Comparison of ENCODE assay signal across 2 cellular contexts in the genomic region with DNA sequence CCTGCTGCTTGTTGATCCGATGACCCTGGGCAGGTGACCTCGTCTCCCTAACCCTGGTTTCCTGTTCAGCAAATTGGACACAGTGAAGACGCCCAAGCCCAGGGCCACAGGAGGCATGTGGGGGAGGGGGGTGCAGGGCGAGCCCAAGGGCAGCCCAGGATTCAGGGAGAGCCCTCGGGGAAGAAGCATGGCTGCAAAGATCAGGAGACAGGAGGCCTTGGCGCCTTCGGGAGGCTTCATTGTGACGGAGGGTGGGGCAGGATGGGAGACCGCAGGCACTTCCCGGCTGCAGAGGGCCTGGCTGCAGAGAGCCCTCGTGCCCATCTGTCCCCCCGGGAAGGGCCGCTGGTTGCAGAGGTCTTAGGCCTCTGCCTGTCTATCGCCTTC.
A peak's percentile ranks its signal among the peaks of the same experiment; 100 is the strongest.
TF ChIP-seq lines count a peak whose summit lies in the region.

No MANE protein-coding gene starts in this region.

TF ChIP-seq in GM23338, 12 proteins besides CTCF, POLR2A, EP300 and RAD21 (continues in another document):
- TF ChIP-seq POLR2AphosphoS5 (IDR thresholded peaks at IDR 0.05; ENCODE audit: low read depth) (no peak), NANOG (IDR thresholded peaks at IDR 0.05; ENCODE audit: borderline replicate concordance) (no peak), ZNF331 (CRISPR knock-in tag; IDR thresholded peaks at IDR 0.05; ENCODE audit: low read depth) (no peak), JUNB (IDR thresholded peaks at IDR 0.05; ENCODE audit: unreplicated experiment) (no peak), STAT1 (IDR thresholded peaks at IDR 0.05; ENCODE audit: unreplicated experiment) (no peak), ZNF114 (CRISPR knock-in tag; IDR thresholded peaks at IDR 0.05) (no peak), EZH2phosphoT487 (IDR thresholded peaks at IDR 0.05; ENCODE audit: unreplicated experiment) (no peak), CREB1 (CRISPR knock-in tag; IDR thresholded peaks at IDR 0.05; ENCODE audit: low read depth) (no peak)
- TF ChIP-seq, protein P1, sequence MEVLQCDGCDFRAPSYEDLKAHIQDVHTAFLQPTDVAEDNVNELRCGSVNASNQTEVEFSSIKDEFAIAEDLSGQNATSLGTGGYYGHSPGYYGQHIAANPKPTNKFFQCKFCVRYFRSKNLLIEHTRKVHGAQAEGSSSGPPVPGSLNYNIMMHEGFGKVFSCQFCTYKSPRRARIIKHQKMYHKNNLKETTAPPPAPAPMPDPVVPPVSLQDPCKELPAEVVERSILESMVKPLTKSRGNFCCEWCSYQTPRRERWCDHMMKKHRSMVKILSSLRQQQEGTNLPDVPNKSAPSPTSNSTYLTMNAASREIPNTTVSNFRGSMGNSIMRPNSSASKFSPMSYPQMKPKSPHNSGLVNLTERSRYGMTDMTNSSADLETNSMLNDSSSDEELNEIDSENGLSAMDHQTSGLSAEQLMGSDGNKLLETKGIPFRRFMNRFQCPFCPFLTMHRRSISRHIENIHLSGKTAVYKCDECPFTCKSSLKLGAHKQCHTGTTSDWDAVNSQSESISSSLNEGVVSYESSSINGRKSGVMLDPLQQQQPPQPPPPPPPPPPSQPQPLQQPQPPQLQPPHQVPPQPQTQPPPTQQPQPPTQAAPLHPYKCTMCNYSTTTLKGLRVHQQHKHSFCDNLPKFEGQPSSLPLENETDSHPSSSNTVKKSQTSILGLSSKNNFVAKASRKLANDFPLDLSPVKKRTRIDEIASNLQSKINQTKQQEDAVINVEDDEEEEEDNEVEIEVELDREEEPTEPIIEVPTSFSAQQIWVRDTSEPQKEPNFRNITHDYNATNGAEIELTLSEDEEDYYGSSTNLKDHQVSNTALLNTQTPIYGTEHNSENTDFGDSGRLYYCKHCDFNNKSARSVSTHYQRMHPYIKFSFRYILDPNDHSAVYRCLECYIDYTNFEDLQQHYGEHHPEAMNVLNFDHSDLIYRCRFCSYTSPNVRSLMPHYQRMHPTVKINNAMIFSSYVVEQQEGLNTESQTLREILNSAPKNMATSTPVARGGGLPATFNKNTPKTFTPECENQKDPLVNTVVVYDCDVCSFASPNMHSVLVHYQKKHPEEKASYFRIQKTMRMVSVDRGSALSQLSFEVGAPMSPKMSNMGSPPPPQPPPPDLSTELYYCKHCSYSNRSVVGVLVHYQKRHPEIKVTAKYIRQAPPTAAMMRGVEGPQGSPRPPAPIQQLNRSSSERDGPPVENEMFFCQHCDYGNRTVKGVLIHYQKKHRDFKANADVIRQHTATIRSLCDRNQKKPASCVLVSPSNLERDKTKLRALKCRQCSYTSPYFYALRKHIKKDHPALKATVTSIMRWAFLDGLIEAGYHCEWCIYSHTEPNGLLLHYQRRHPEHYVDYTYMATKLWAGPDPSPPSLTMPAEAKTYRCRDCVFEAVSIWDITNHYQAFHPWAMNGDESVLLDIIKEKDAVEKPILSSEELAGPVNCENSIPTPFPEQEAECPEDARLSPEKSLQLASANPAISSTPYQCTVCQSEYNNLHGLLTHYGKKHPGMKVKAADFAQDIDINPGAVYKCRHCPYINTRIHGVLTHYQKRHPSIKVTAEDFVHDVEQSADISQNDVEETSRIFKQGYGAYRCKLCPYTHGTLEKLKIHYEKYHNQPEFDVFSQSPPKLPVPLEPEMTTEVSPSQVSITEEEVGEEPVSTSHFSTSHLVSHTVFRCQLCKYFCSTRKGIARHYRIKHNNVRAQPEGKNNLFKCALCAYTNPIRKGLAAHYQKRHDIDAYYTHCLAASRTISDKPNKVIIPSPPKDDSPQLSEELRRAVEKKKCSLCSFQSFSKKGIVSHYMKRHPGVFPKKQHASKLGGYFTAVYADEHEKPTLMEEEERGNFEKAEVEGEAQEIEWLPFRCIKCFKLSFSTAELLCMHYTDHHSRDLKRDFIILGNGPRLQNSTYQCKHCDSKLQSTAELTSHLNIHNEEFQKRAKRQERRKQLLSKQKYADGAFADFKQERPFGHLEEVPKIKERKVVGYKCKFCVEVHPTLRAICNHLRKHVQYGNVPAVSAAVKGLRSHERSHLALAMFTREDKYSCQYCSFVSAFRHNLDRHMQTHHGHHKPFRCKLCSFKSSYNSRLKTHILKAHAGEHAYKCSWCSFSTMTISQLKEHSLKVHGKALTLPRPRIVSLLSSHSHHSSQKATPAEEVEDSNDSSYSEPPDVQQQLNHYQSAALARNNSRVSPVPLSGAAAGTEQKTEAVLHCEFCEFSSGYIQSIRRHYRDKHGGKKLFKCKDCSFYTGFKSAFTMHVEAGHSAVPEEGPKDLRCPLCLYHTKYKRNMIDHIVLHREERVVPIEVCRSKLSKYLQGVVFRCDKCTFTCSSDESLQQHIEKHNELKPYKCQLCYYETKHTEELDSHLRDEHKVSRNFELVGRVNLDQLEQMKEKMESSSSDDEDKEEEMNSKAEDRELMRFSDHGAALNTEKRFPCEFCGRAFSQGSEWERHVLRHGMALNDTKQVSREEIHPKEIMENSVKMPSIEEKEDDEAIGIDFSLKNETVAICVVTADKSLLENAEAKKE (CRISPR knock-in tag; IDR thresholded peaks at IDR 0.05): no peak
- TF ChIP-seq, protein P2, sequence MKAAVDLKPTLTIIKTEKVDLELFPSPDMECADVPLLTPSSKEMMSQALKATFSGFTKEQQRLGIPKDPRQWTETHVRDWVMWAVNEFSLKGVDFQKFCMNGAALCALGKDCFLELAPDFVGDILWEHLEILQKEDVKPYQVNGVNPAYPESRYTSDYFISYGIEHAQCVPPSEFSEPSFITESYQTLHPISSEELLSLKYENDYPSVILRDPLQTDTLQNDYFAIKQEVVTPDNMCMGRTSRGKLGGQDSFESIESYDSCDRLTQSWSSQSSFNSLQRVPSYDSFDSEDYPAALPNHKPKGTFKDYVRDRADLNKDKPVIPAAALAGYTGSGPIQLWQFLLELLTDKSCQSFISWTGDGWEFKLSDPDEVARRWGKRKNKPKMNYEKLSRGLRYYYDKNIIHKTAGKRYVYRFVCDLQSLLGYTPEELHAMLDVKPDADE (IDR thresholded peaks at IDR 0.05): no peak

TF ChIP-seq in K562, 482 proteins besides CTCF, POLR2A, EP300 and RAD21:
- TF ChIP-seq DACH1 (IDR thresholded peaks at IDR 0.05; ENCODE audit: partially characterized antibody) (no peak), TAF1 (IDR thresholded peaks at IDR 0.05; ENCODE audit: control insufficient read depth, extremely low read depth, insufficient read depth, low read length, severe bottlenecking) (no peak), SAFB2 (IDR thresholded peaks at IDR 0.05; ENCODE audit: borderline replicate concordance, low read depth, low read length, severe bottlenecking) (no peak)
- TF ChIP-seq, protein P3, sequence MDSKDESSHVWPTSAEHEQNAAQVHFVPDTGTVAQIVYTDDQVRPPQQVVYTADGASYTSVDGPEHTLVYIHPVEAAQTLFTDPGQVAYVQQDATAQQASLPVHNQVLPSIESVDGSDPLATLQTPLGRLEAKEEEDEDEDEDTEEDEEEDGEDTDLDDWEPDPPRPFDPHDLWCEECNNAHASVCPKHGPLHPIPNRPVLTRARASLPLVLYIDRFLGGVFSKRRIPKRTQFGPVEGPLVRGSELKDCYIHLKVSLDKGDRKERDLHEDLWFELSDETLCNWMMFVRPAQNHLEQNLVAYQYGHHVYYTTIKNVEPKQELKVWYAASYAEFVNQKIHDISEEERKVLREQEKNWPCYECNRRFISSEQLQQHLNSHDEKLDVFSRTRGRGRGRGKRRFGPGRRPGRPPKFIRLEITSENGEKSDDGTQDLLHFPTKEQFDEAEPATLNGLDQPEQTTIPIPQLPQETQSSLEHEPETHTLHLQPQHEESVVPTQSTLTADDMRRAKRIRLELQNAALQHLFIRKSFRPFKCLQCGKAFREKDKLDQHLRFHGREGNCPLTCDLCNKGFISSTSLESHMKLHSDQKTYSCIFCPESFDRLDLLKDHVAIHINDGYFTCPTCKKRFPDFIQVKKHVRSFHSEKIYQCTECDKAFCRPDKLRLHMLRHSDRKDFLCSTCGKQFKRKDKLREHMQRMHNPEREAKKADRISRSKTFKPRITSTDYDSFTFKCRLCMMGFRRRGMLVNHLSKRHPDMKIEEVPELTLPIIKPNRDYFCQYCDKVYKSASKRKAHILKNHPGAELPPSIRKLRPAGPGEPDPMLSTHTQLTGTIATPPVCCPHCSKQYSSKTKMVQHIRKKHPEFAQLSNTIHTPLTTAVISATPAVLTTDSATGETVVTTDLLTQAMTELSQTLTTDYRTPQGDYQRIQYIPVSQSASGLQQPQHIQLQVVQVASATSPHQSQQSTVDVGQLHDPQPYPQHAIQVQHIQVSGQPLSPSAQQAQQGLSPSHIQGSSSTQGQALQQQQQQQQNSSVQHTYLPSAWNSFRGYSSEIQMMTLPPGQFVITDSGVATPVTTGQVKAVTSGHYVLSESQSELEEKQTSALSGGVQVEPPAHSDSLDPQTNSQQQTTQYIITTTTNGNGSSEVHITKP (IDR thresholded peaks at IDR 0.05; ENCODE audit: partially characterized antibody): peak; percentile 85
